8 cellular contexts compared by ENCODE assay signal in the genomic region with DNA sequence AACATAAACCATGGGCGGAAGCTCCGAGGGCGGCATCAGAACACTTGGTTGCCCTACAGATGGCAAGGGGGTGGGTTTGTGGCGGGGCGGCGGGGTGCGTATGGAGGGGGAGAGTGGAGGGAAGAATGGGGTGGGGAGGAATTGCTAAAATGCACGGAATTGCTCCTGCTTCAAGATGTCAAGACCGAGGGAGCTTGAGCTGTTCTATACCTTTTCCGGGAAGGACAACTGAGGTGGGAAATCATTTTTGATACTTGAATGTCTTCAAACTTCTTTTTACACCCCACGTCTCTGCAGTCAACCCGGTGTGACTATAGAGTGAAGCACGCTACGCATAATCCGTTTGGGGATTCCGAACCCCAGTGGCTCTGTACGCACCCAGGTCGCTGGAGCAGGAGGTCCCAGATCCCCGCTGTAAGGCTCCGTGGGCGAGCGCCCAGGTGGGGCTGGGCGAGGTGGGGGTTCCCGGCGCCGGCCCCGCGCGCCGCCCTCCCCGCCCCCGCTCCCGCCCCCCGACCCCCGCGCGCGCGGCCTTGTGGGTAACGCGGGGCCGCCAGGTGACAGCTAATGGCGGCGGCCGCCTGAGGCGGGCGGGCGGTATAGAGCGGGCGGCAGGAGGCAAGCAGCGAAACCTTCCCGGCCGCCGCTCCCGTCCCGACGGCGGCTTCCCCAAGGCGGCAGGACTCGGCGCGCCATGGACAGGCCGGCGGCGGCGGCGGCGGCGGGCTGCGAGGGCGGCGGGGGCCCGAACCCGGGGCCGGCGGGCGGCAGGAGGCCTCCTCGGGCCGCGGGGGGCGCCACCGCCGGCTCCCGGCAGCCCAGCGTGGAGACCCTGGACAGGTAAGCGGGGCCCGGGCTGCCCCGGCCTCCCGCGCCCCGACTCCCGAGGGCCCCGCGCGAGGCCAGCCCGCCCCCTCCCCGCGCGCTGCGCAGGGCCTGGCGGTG. TPM values are rescaled to one million over a fixed set of nuclear protein-coding genes. Genes with fewer than 3 reads are reported as not detected.
A peak's percentile ranks its signal among the peaks of the same experiment; 100 is the strongest.
DNase-seq lines count a peak whose midpoint lies in the region; FAIRE-seq and TF ChIP-seq lines count a peak whose summit lies in the region.

TSS of gene MTMR1 (plus strand) at position 560 of the 945 bp plus-strand sequence. CDS start at position 695, 135 bp downstream.

- no peaks in the 10 kb centered on the region for H3K9me3 Mint-ChIP-seq in activated CD4-positive, alpha-beta memory T cell treated with anti-CD3 and anti-CD28 coated beads, Interleukin-2, amount 10 ng/mL, durations not matched to agents 7 days and 5 days
- peaks cover 63% of the 10 kb centered on the region for H3K9me3 Mint-ChIP-seq in endodermal cell

- H3K4me1 ChIP-seq in endodermal cell (ENCODE audit: control insufficient read depth, insufficient read depth, low read length) (no peaks in the 10 kb centered on the region), mucosa of rectum (ENCODE audit: control insufficient read depth in 2 of 2, insufficient read depth in 2 of 2, low read length in 2 of 2) (peaks cover 3 to 5% of the 10 kb centered on the region in 2 donors)

- H3K4me3 ChIP-seq in NB4 (ENCODE audit: low read depth, low read length) (peak within 1 kb of the TSS; percentile 74), endodermal cell (ENCODE audit: low read length) (peak within 1 kb of the TSS; percentile 82), mucosa of rectum (ENCODE audit: low read length in 2 of 2) (peak within 1 kb of the TSS; percentile 58 to 79)

- H3K27ac Mint-ChIP-seq in activated CD4-positive, alpha-beta memory T cell treated with anti-CD3 and anti-CD28 coated beads, Interleukin-2, amount 10 ng/mL, durations not matched to agents 7 days and 5 days: peak within 1 kb of the TSS; percentile 100
- H3K27ac Mint-ChIP-seq in endodermal cell: no peak within 1 kb of the TSS

- H3K27ac ChIP-seq in endodermal cell (ENCODE audit: low read depth, low read length): no peak within 1 kb of the TSS
- peak within 1 kb of the TSS; percentile 61 to 80 for H3K27ac ChIP-seq in mucosa of rectum (ENCODE audit: low read depth in 2 of 2, low read length in 2 of 2)
- peak within 1 kb of the TSS; percentile 72 for H3K27ac ChIP-seq in substantia nigra (ENCODE audit: low read depth, low read length, poor library complexity, severe bottlenecking)

- FAIRE-seq in GM12891 (lab: Jason Lieb, UNC): peak; percentile 66

- H3K27me3 ChIP-seq in endodermal cell (ENCODE audit: control insufficient read depth, insufficient read depth, low read length, poor library complexity, severe bottlenecking): no peaks in the 10 kb centered on the region
- peaks cover 0 to 4% of the 10 kb centered on the region in 2 donors for H3K27me3 ChIP-seq in mucosa of rectum (ENCODE audit: control insufficient read depth in 2 of 2, insufficient read depth in 2 of 2, low read length in 2 of 2)

- CTCF ChIA-PET in activated CD4-positive, alpha-beta memory T cell treated with anti-CD3 and anti-CD28 coated beads, Interleukin-2, amount 10 ng/mL, durations not matched to agents 7 days and 5 days (lab: Charles Lee): interaction anchor here (1.0 to 2.2 kb wide), 5 partner anchors 10 to 148 kb away, joined by 3 to 12 read pairs (median 5); no protein-coding TSS in a partner anchor

- H3K9me3 ChIP-seq in endodermal cell (ENCODE audit: control insufficient read depth, low read length) (no peaks in the 10 kb centered on the region), mucosa of rectum (ENCODE audit: control insufficient read depth in 2 of 2, low read length in 2 of 2) (peaks cover 0 to 4% of the 10 kb centered on the region in 2 donors)

- no peak for TF ChIP-seq CTCF in NB4 (IDR thresholded peaks at IDR 0.05; ENCODE audit: low read depth, low read length)
- TF ChIP-seq CTCF in endodermal cell (conservative IDR thresholded peaks at IDR 0.05): no peak

- 3% methylated on average over 66 of the region's 101 CpGs; no CpG with 5 or more reads in 1 of the 2 experiments for WGBS in endodermal cell (ENCODE audit: insufficient coverage in 1 of 2, insufficient read length in 1 of 2), 2 experiments

- peaks cover 72% of the 10 kb centered on the region for H3K4me1 Mint-ChIP-seq in activated CD4-positive, alpha-beta memory T cell treated with anti-CD3 and anti-CD28 coated beads, Interleukin-2, amount 10 ng/mL, durations not matched to agents 7 days and 5 days
- H3K4me1 Mint-ChIP-seq in endodermal cell: peaks cover 5% of the 10 kb centered on the region

- H3K4me3 Mint-ChIP-seq in activated CD4-positive, alpha-beta memory T cell treated with anti-CD3 and anti-CD28 coated beads, Interleukin-2, amount 10 ng/mL, durations not matched to agents 7 days and 5 days: peak within 1 kb of the TSS; percentile 88
- peak within 1 kb of the TSS; percentile 65 for H3K4me3 Mint-ChIP-seq in endodermal cell

- H3K36me3 ChIP-seq in endodermal cell (ENCODE audit: control insufficient read depth, insufficient read depth, low read length): no peaks in the 10 kb centered on the region
- no peaks in the 10 kb centered on the region for H3K36me3 ChIP-seq in mucosa of rectum (ENCODE audit: control insufficient read depth in 2 of 2, insufficient read depth in 2 of 2, low read length in 2 of 2)

- TF ChIP-seq POLR2A in GM12891 (IDR thresholded peaks at IDR 0.05; ENCODE audit: low read depth, low read length) (no peak; the same call in 1 of the 2 replicates), NB4 (IDR thresholded peaks at IDR 0.05; ENCODE audit: extremely low read depth, insufficient read length) (no peak)

- no peaks in the 10 kb centered on the region for H3K27me3 Mint-ChIP-seq in activated CD4-positive, alpha-beta memory T cell treated with anti-CD3 and anti-CD28 coated beads, Interleukin-2, amount 10 ng/mL, durations not matched to agents 7 days and 5 days
- H3K27me3 Mint-ChIP-seq in endodermal cell (ENCODE audit: insufficient read depth): no peaks in the 10 kb centered on the region

- POLR2A ChIA-PET in activated CD4-positive, alpha-beta memory T cell treated with anti-CD3 and anti-CD28 coated beads, Interleukin-2, amount 10 ng/mL, durations not matched to agents 7 days and 5 days (lab: Charles Lee): interaction anchor here (0.7 to 3.8 kb wide), 13 partner anchors 8 to 755 kb away, joined by 3 to 15 read pairs (median 5); partner anchors contain the start of genes EOLA2 and HMGB3

- DNase-seq in GM12891 (ENCODE audit: insufficient read length, low spot score): peak; percentile 43
- DNase-seq in HCEC 1CT: peak; percentile 4
- DNase-seq in NB4 (ENCODE audit: low read depth): peak; percentile 34
- peak; percentile 57 for DNase-seq in activated CD4-positive, alpha-beta memory T cell treated with anti-CD3 and anti-CD28 coated beads, Interleukin-2, amount 10 ng/mL, durations not matched to agents 7 days and 5 days
- DNase-seq in endodermal cell: peak; percentile 60
- peak in 25 of 49 donors; percentile 1 to 63 (median 12) for DNase-seq in substantia nigra (lab: John Stamatoyannopoulos, UW)
- no peak for DNase-seq in NCI-H2029 (lab: John Stamatoyannopoulos, UW)

- H3K36me3 Mint-ChIP-seq in activated CD4-positive, alpha-beta memory T cell treated with anti-CD3 and anti-CD28 coated beads, Interleukin-2, amount 10 ng/mL, durations not matched to agents 7 days and 5 days (ENCODE audit: low read depth): peaks cover 28% of the 10 kb centered on the region
- peaks cover 3% of the 10 kb centered on the region for H3K36me3 Mint-ChIP-seq in endodermal cell (ENCODE audit: low read depth)

- H3K9ac ChIP-seq in endodermal cell (ENCODE audit: extremely low read depth, low read length, poor library complexity, severe bottlenecking) (no peak within 1 kb of the TSS), mucosa of rectum (ENCODE audit: low read depth in 1 of 2, low read length in 2 of 2) (peak within 1 kb of the TSS; percentile 41 to 49)

TF ChIP-seq in GM12891, 5 proteins besides CTCF, POLR2A, EP300 and RAD21:
- peak; percentile 55; the same call in 1 of the 2 replicates for TF ChIP-seq TAF1 (IDR thresholded peaks at IDR 0.05; ENCODE audit: low read depth, low read length)
- TF ChIP-seq PAX5 (IDR thresholded peaks at IDR 0.05; ENCODE audit: insufficient read depth, low read length, severe bottlenecking): no peak
- TF ChIP-seq POU2F2 (IDR thresholded peaks at IDR 0.05; ENCODE audit: low read depth, low read length): no peak
TF ChIP-seq in GM12891: peak in this region for 1.

RNA-seq across cellular contexts. Expression of gene MTMR1, which starts in this region (rescaled TPM):
- 16.2 TPM for polyA plus RNA-seq in GM12891 (2012; ENCODE audit: low read depth, missing spikeins)
- total RNA-seq in activated CD4-positive, alpha-beta memory T cell treated with anti-CD3 and anti-CD28 coated beads, Interleukin-2, amount 10 ng/mL, durations not matched to agents 7 days and 5 days: 10 to 100 TPM; 38.1 to 43.0 TPM
- total RNA-seq in endodermal cell: 10 to 100 TPM; 16.5 to 18.5 TPM
- polyA plus RNA-seq in endodermal cell (2013, experiment 1 of 2): 14.1 TPM
- 12.8 TPM for polyA plus RNA-seq in endodermal cell (2013, experiment 2 of 2)
